In genomic region chr4:181863846-181864245, GRCh38 we compare ENCODE assay signal across 30 cellular contexts.
"Had no signal": no experiment of that assay in that cellular context is flagged by ENCODE, and none has a peak within 500 bp of the region (broad histone marks: within the 10 kb centered on the region; RNA-seq: fewer than 3 reads in every experiment).

No MANE protein-coding gene starts in this region.

- H3K27ac ChIP-seq: ascending aorta, brain microvascular endothelial cell, coronary artery, dorsolateral prefrontal cortex, foreskin keratinocyte, gastrocnemius medialis, heart left ventricle, WERI-Rb-1 had no signal

- H3K27me3 ChIP-seq: ascending aorta, brain microvascular endothelial cell, dorsolateral prefrontal cortex, foreskin keratinocyte, gastrocnemius medialis, heart left ventricle had no signal

- H3K36me3 ChIP-seq: ascending aorta, brain microvascular endothelial cell, gastrocnemius medialis, heart left ventricle, WERI-Rb-1 had no signal

- H3K9me3 ChIP-seq: ascending aorta, gastrocnemius medialis, heart left ventricle had no signal

- ATAC-seq: activated CD4-positive, CD25-positive, alpha-beta regulatory T cell treated with anti-CD3 and anti-CD28 coated beads, Interleukin-2, amount 50 U/mL, for 24 hours; activated naive CD4-positive, alpha-beta T cell treated with anti-CD3 and anti-CD28 coated beads, Interleukin-2, amount 50 U/mL, for 72 hours; activated T-cell treated with anti-CD3 and anti-CD28 coated beads, Interleukin-2, amount 50 U/mL, for 72 hours; esophagus mucosa; foreskin keratinocyte; gastrocnemius medialis; heart left ventricle; T-helper 17 cell had no signal

- H3K4me3 ChIP-seq: ascending aorta, coronary artery, dorsolateral prefrontal cortex, gastrocnemius medialis, heart left ventricle had no signal

- DNase-seq: activated B cell treated with CpG ODN at 0.5 μM for 24 hours; activated CD4-positive, alpha-beta memory T cell treated with anti-CD3 and anti-CD28 coated beads for 36 hours; activated CD4-positive, alpha-beta T cell treated with anti-CD3 and anti-CD28 coated beads for 48 hours; activated CD4-positive, alpha-beta T cell treated with anti-CD3 and anti-CD28 coated beads, Interleukin-2, amount 50 U/mL, for 1 hour; activated CD8-positive, alpha-beta memory T cell treated with anti-CD3 and anti-CD28 coated beads, Interleukin-2, amount 50 U/mL, for 48 hours; activated gamma-delta T cell; activated naive CD4-positive, alpha-beta T cell; activated naive CD4-positive, alpha-beta T cell treated with anti-CD3 and anti-CD28 coated beads, Interleukin-2, amount 10 ng/mL, durations not matched to agents 7 days and 5 days; activated naive CD8-positive, alpha-beta T cell treated with anti-CD3 and anti-CD28 coated beads, Interleukin-2, amount 10 ng/mL, durations not matched to agents 7 days and 5 days; activated T-cell treated with anti-CD3 and anti-CD28 coated beads for 4 hours; activated T-cell treated with anti-CD3 and anti-CD28 coated beads, Interleukin-2, amount 50 U/mL, for 24 hours; activated T-cell treated with anti-CD3 and anti-CD28 coated beads, Interleukin-2, amount 50 U/mL, for 72 hours; brain microvascular endothelial cell; dorsolateral prefrontal cortex; effector memory CD4-positive, alpha-beta T cell; endodermal cell; foreskin keratinocyte; gastrocnemius medialis; glutamatergic neuron; heart left ventricle; T-helper 1 cell; T-helper 17 cell; T1000; WERI-Rb-1 had no signal

- H3K4me1 ChIP-seq: ascending aorta, foreskin keratinocyte, gastrocnemius medialis had no signal

- FAIRE-seq: bronchial epithelial cell had no signal
